ENCODE assay signal across 25 cellular contexts in genomic region chr10:117740088-117740487, GRCh38.
"Had no signal": no experiment of that assay in that cellular context is flagged by ENCODE, and none has a peak within 500 bp of the region (broad histone marks: within the 10 kb centered on the region; RNA-seq: fewer than 3 reads in every experiment).

No MANE protein-coding gene starts in this region.

- H2AFZ ChIP-seq: neural progenitor cell had no signal

- H3K4me1 Mint-ChIP-seq: natural killer cell; stimulated activated memory B cell treated with anti-CD40 and anti-IgM and Interleukin-4, amounts not matched to agents 10 μg/mL and 1 μg/mL and 100 μg/mL, for 72 hours; stimulated activated naive CD8-positive, alpha-beta T cell treated with anti-CD3 and anti-CD28 coated beads, Interleukin-15, amount 100 ng/mL, for 72 hours had no signal

- H3K4me3 ChIP-seq: left ventricle myocardium inferior, lung, neural progenitor cell, ovary, right atrium auricular region, right lobe of liver, smooth muscle cell, tibial nerve, uterus had no signal

- H3K4me3 Mint-ChIP-seq: mesothelial cell of epicardium; naive B cell; natural killer cell; nephron progenitor cell; neural progenitor cell; stimulated activated memory B cell treated with anti-CD40 and anti-IgM and Interleukin-4, amounts not matched to agents 10 μg/mL and 1 μg/mL and 100 μg/mL, for 72 hours; stimulated activated naive CD8-positive, alpha-beta T cell treated with anti-CD3 and anti-CD28 coated beads, Interleukin-15, amount 100 ng/mL, for 72 hours; type B pancreatic cell had no signal

- ATAC-seq: natural killer cell; right lobe of liver; stimulated activated memory B cell treated with anti-CD40 and anti-IgM and Interleukin-4, amounts not matched to agents 10 μg/mL and 1 μg/mL and 100 μg/mL, for 72 hours; stimulated activated naive CD8-positive, alpha-beta T cell treated with anti-CD3 and anti-CD28 coated beads, Interleukin-15, amount 100 ng/mL, for 72 hours had no signal

- H3K36me3 Mint-ChIP-seq: mesothelial cell of epicardium; naive B cell; natural killer cell; neural progenitor cell; stimulated activated memory B cell treated with anti-CD40 and anti-IgM and Interleukin-4, amounts not matched to agents 10 μg/mL and 1 μg/mL and 100 μg/mL, for 72 hours; type B pancreatic cell had no signal

- H3K27ac Mint-ChIP-seq: mesothelial cell of epicardium; natural killer cell; nephron progenitor cell; progenitor cell of endocrine pancreas; stimulated activated memory B cell treated with anti-CD40 and anti-IgM and Interleukin-4, amounts not matched to agents 10 μg/mL and 1 μg/mL and 100 μg/mL, for 72 hours; stimulated activated naive CD8-positive, alpha-beta T cell treated with anti-CD3 and anti-CD28 coated beads, Interleukin-15, amount 100 ng/mL, for 72 hours; type B pancreatic cell had no signal

- H3K27me3 ChIP-seq: ovary, right lobe of liver, uterus had no signal

- H3K9me3 Mint-ChIP-seq: naive B cell; natural killer cell; nephron progenitor cell; stimulated activated memory B cell treated with anti-CD40 and anti-IgM and Interleukin-4, amounts not matched to agents 10 μg/mL and 1 μg/mL and 100 μg/mL, for 72 hours; stimulated activated naive CD8-positive, alpha-beta T cell treated with anti-CD3 and anti-CD28 coated beads, Interleukin-15, amount 100 ng/mL, for 72 hours had no signal

- H3K4me2 ChIP-seq: neural progenitor cell, smooth muscle cell had no signal

- H3K9ac ChIP-seq: neural progenitor cell had no signal

- H3K27ac ChIP-seq: left ventricle myocardium inferior, neural progenitor cell, ovary, right atrium auricular region, right lobe of liver, tibial nerve, uterus had no signal

- H3K9me3 ChIP-seq: left ventricle myocardium inferior, ovary, right atrium auricular region, right lobe of liver, tibial nerve, uterus had no signal

- DNase-seq: islet precursor cell; left ventricle myocardium inferior; mesendoderm; naive B cell; natural killer cell; ovary; right lobe of liver; stimulated activated CD4-positive, alpha-beta T cell treated with anti-CD3 and anti-CD28 coated beads, Interleukin-1b, Interleukin-23, amount 100 ng/mL, for 48 hours; stimulated activated CD4-positive, alpha-beta T cell treated with anti-CD3 and anti-CD28 coated beads, Interleukin-2, amount 100 ng/mL, for 48 hours; stimulated activated CD4-positive, alpha-beta T cell treated with anti-CD3 and anti-CD28 coated beads, Interleukin-4, amount 100 ng/mL, for 4 hours; stimulated activated CD8-positive, alpha-beta memory T cell treated with anti-CD3 and anti-CD28 coated beads, Interleukin-4, amount 100 ng/mL, for 48 hours; stimulated activated naive CD4-positive, alpha-beta T cell treated with Interleukin-2 at 50 U/mL for 16 hours; stimulated activated naive CD8-positive, alpha-beta T cell treated with anti-CD3 and anti-CD28 coated beads, Interleukin-15, amount 100 ng/mL, for 72 hours; substantia nigra; uterus had no signal

- H3K36me3 ChIP-seq: left ventricle myocardium inferior, neural progenitor cell, ovary, right atrium auricular region, right lobe of liver, tibial nerve, uterus had no signal

- H3K4me1 ChIP-seq: left ventricle myocardium inferior, right atrium auricular region, right lobe of liver, uterus had no signal
